24 cellular contexts compared by ENCODE assay signal in genomic region chr9:115367780-115368179, GRCh38.
DNase-seq lines count a peak whose midpoint lies in the region; ATAC-seq, FAIRE-seq and TF ChIP-seq lines count a peak whose summit lies in the region.
"Had no signal": no experiment of that assay in that cellular context is flagged by ENCODE, and none has a peak within 500 bp of the region (broad histone marks: within the 10 kb centered on the region; RNA-seq: fewer than 3 reads in every experiment).

No MANE protein-coding gene starts in this region.

- peaks cover 13% of the 10 kb centered on the region for H3K36me3 Mint-ChIP-seq in HFFc6 (ENCODE audit: low read depth)

- no peak overlapping the region for H3K4me3 Mint-ChIP-seq in HFFc6
- H3K4me3 Mint-ChIP-seq: activated CD4-positive, alpha-beta memory T cell treated with anti-CD3 and anti-CD28 coated beads, Interleukin-2, amount 10 ng/mL, durations not matched to agents 7 days and 5 days; GM23338; IgD-negative memory B cell; nephron progenitor cell had no signal

- no peak overlapping the region for H3K9ac ChIP-seq in kidney (ENCODE audit: low read length in 2 of 2)

- no peaks in the 10 kb centered on the region for H3K36me3 ChIP-seq in A673 (ENCODE audit: insufficient read depth, low read length, poor library complexity, severe bottlenecking)
- H3K36me3 ChIP-seq in brain microvascular endothelial cell (replicated peaks), result no peaks in the 10 kb centered on the region
- H3K36me3 ChIP-seq in kidney (ENCODE audit: control insufficient read depth in 1 of 2, insufficient read depth in 2 of 2, low read length in 2 of 2), result no peaks in the 10 kb centered on the region
- H3K36me3 ChIP-seq: esophagus muscularis mucosa had no signal

- H3K27ac Mint-ChIP-seq in HFFc6, result peak overlapping the region; percentile 50; the same call in 1 of the 2 replicates
- H3K27ac Mint-ChIP-seq: activated CD4-positive, alpha-beta memory T cell treated with anti-CD3 and anti-CD28 coated beads, Interleukin-2, amount 10 ng/mL, durations not matched to agents 7 days and 5 days; GM23338; IgD-negative memory B cell; nephron progenitor cell; progenitor cell of endocrine pancreas had no signal

- no TSS peak for BruUV-seq in A673 (replicated peaks; lab: Mats Ljungman, UMichigan)

- no peaks in the 10 kb centered on the region; the same call in 1 of the 2 replicates for H3K27me3 Mint-ChIP-seq in HFFc6 (ENCODE audit: insufficient read depth)
- H3K27me3 Mint-ChIP-seq: activated CD4-positive, alpha-beta memory T cell treated with anti-CD3 and anti-CD28 coated beads, Interleukin-2, amount 10 ng/mL, durations not matched to agents 7 days and 5 days; IgD-negative memory B cell; progenitor cell of endocrine pancreas had no signal

- H3K4me1 ChIP-seq in A673 (ENCODE audit: insufficient read depth, low read length, poor library complexity, severe bottlenecking) (peaks cover 44% of the 10 kb centered on the region), kidney (ENCODE audit: control insufficient read depth in 1 of 2, insufficient read depth in 1 of 2, low read depth in 1 of 2, low read length in 2 of 2) (no peaks in the 10 kb centered on the region)

- ATAC-seq in GM18511 (IDR thresholded peaks at IDR 0.05; ENCODE audit: unreplicated experiment) (no peak), sciatic nerve (no peak)
- ATAC-seq: GM23338, left ventricle myocardium superior had no signal

- H3K4me3 ChIP-seq in A673 (ENCODE audit: low read depth, low read length, poor library complexity, severe bottlenecking) (no peak overlapping the region), brain microvascular endothelial cell (ENCODE audit: low read depth, low read length) (no peak overlapping the region), foreskin fibroblast (ENCODE audit: low read depth in 1 of 2, low read length in 2 of 2) (no peak overlapping the region), kidney (ENCODE audit: low read length in 2 of 2) (no peak overlapping the region)
- H3K4me3 ChIP-seq: esophagus muscularis mucosa, GM23338 had no signal

- intact Hi-C loops in A673 (cut with micrococcal nuclease; ENCODE audit: unreplicated experiment) (loop anchor here (2.0 to 5.0 kb wide), 2 partner anchors 45 to 250 kb away; partner anchors contain the start of gene TNC), kidney (cut with DNase I) (no loop called here), posterior cingulate gyrus (cut with DNase I) (no loop called here), sciatic nerve (cut with DNase I) (no loop called here)

- peaks cover 46% of the 10 kb centered on the region for H3K4me1 Mint-ChIP-seq in HFFc6 (ENCODE audit: low read depth)
- H3K4me1 Mint-ChIP-seq: activated CD4-positive, alpha-beta memory T cell treated with anti-CD3 and anti-CD28 coated beads, Interleukin-2, amount 10 ng/mL, durations not matched to agents 7 days and 5 days; IgD-negative memory B cell had no signal

- H3K9me3 ChIP-seq in A673 (ENCODE audit: low read depth, low read length, poor library complexity, severe bottlenecking) (no peaks in the 10 kb centered on the region), kidney (ENCODE audit: control insufficient read depth in 1 of 2, low read length in 2 of 2) (no peaks in the 10 kb centered on the region)
- H3K9me3 ChIP-seq: esophagus muscularis mucosa had no signal

- no peaks in the 10 kb centered on the region; the same call in 1 of the 2 replicates for H3K9me3 Mint-ChIP-seq in HFFc6
- H3K9me3 Mint-ChIP-seq: activated CD4-positive, alpha-beta memory T cell treated with anti-CD3 and anti-CD28 coated beads, Interleukin-2, amount 10 ng/mL, durations not matched to agents 7 days and 5 days; GM23338 had no signal

- in situ Hi-C loops in brain microvascular endothelial cell (cut with HindIII; ENCODE audit: low pct_ligation_motif_present, low sequenced_read_pairs), result no loop called here

- FAIRE-seq in kidney (lab: Jason Lieb, UNC), result no peak
- FAIRE-seq: G401.6, small intestine had no signal

- H3K27ac ChIP-seq in A673 (ENCODE audit: low read depth, low read length, poor library complexity, severe bottlenecking) (peak overlapping the region; percentile 93), brain microvascular endothelial cell (peak overlapping the region; percentile 50), kidney (ENCODE audit: low read depth in 2 of 2, low read length in 2 of 2) (no peak overlapping the region)
- H3K27ac ChIP-seq: esophagus muscularis mucosa had no signal

- CTCF ChIA-PET in A673 (lab: Charles Lee), result no interaction called here

- POLR2A ChIA-PET in A673 (lab: Charles Lee; ENCODE audit: low non-redundant PET), result interaction anchor here (0.6 kb wide), 1 partner anchor 204 kb away, joined by 5 read pairs; no protein-coding TSS in a partner anchor

- DNase-seq in A673 (ENCODE audit: low spot score) (no peak), HFFc6 (peak; percentile 25), brain microvascular endothelial cell (no peak), foreskin fibroblast (peak; percentile 58 to 77), kidney (no peak), posterior cingulate gyrus (no peak), sciatic nerve (ENCODE audit: low spot score) (no peak)
- DNase-seq: 8988T; activated CD4-positive, alpha-beta memory T cell treated with anti-CD3 and anti-CD28 coated beads, Interleukin-2, amount 10 ng/mL, durations not matched to agents 7 days and 5 days; activated naive CD4-positive, alpha-beta T cell; activated T-cell treated with anti-CD3 and anti-CD28 coated beads, Interleukin-2, amount 50 U/mL, for 1 hour; anterior cingulate cortex; left ventricle myocardium superior; NCI-H82; nephron progenitor cell; SIG-M5; small intestine; stimulated activated naive CD4-positive, alpha-beta T cell had no signal

- no peak for TF ChIP-seq CTCF in A673 (conservative IDR thresholded peaks at IDR 0.05; ENCODE audit: low read depth, low read length)
- no peak for TF ChIP-seq CTCF in HFFc6 (IDR thresholded peaks at IDR 0.05)
- no peak for TF ChIP-seq CTCF in brain microvascular endothelial cell (IDR thresholded peaks at IDR 0.05; ENCODE audit: low read depth, low read length, missing control alignments)
- no peak for TF ChIP-seq CTCF in foreskin fibroblast (IDR thresholded peaks at IDR 0.05; ENCODE audit: low read depth, low read length)
- no peak for TF ChIP-seq CTCF in kidney (IDR thresholded peaks at IDR 0.05; ENCODE audit: borderline replicate concordance, extremely low read depth, insufficient read depth)

- H3K27me3 ChIP-seq in A673 (replicated peaks; ENCODE audit: insufficient read depth, low read depth, low read length, poor library complexity), result no peaks in the 10 kb centered on the region
- no peaks in the 10 kb centered on the region for H3K27me3 ChIP-seq in brain microvascular endothelial cell (replicated peaks)
- H3K27me3 ChIP-seq: esophagus muscularis mucosa had no signal

Comparison
In these comparisons a context has a peak if more than half of its experiments do, and no peak if none do; other contexts are left out.
1. DNase-seq: peak in HFFc6 (single experiment) and foreskin fibroblast (2 of 2); none in A673 (single experiment), brain microvascular endothelial cell (single experiment), kidney (single experiment), posterior cingulate gyrus (0 of 10) and sciatic nerve (single experiment).
2. H3K27ac ChIP-seq: peak in A673 (single experiment) and brain microvascular endothelial cell (single experiment); none in kidney (0 of 2).